Comparison of ENCODE assay signal across 8 cellular contexts in the genomic region with DNA sequence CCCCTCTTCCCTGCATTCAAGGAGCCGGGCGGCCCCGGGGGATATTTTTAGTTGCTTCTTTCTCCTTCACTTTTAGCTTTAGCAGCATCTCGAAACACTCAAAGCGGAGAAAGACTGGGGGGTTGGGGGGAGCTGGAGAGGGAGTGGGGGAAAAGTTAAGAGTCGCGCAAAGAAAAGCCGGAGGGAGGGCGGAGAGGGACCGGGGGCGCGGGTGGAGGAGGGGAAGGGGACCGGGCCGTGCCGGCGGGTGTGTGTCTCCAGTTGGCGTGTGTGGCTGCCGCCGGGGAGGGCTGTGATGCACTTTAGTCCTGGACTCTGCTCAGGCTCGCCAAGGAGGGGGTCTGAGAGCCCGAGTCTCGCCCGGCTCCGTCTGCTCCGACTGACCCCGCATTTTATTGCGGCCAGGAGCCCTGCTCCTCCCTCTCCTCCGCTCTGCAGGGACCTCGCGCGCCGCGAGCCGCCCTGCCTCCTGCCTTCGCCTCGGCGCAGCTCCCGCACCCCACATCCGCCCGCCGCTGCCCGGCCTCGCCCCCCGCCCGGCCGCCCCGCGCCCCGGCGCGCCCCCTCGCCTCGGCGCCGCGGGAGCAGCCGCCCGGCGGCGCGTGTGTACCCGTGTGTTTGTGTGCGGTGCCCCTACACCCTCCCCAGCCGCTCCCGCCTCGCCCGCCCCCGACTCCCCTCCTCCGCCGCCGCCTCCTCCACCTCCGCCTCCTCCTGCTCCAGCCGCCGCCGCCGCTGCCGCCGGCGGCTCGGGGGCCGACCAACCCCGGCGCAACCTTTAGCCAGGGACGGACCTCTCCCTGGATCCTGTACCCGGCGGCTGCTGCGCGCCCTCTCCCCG. TPM values are rescaled to one million over a fixed set of nuclear protein-coding genes. Genes with fewer than 3 reads are reported as not detected.
DNase-seq lines count a peak whose midpoint lies in the region; ATAC-seq and TF ChIP-seq lines count a peak whose summit lies in the region.

No MANE protein-coding gene starts in this region.

- peak overlapping the region; percentile 92 for H3K27ac ChIP-seq in HCT116 (ENCODE audit: low read depth, low read length)
- peak overlapping the region; percentile 79 for H3K27ac ChIP-seq in epithelial cell of prostate

- H4K20me1 ChIP-seq in HCT116 (ENCODE audit: insufficient read depth): no peaks in the 10 kb centered on the region

- RAD21 ChIA-PET in HCT116 (lab: Charles Lee; ENCODE audit: low non-redundant PET in 1 of 2, low total read pairs in 2 of 2, uncharacterized antibody in 2 of 2, unreplicated experiment in 2 of 2): interaction anchor here in 1 of 2 experiments (0.7 kb wide), 1 partner anchor 49 kb away, joined by 9 read pairs; no protein-coding TSS in a partner anchor

- peak overlapping the region; percentile 79 for H3K9ac ChIP-seq in HCT116 (ENCODE audit: low read length)

- no peak for TF ChIP-seq POLR2A in HCT116 (IDR thresholded peaks at IDR 0.05; ENCODE audit: borderline replicate concordance, extremely low read depth, insufficient read depth, insufficient read length)

- no peaks in the 10 kb centered on the region for H3K36me3 ChIP-seq in HCT116 (ENCODE audit: control insufficient read depth in 1 of 2, insufficient read depth in 2 of 2, low read length in 2 of 2)

- peaks cover 21 to 46% of the 10 kb centered on the region in 2 experiments for H3K4me1 ChIP-seq in HCT116 (ENCODE audit: control insufficient read depth in 1 of 2, insufficient read depth in 2 of 2, low read length in 2 of 2)
- H3K4me1 ChIP-seq in mononuclear cell (ENCODE audit: insufficient read depth, low read length): peaks cover 19% of the 10 kb centered on the region

- H3K4me3 ChIP-seq in HCT116 (replicated peaks in 1 of 2; ENCODE audit: low read depth in 1 of 2, low read length in 2 of 2) (peak overlapping the region; percentile 75 to 87), mononuclear cell (ENCODE audit: low read length) (peak overlapping the region; percentile 69)

- intact Hi-C loops in HCT116 (cut with micrococcal nuclease): loop anchor here (5.0 kb wide), 2 partner anchors 125 to 320 kb away; a partner anchor contains a TSS

- H3K27me3 ChIP-seq in HCT116 (ENCODE audit: insufficient read depth, low read length) (no peaks in the 10 kb centered on the region), mononuclear cell (ENCODE audit: insufficient read depth, low read length) (peaks cover 8% of the 10 kb centered on the region)

- no peak for TF ChIP-seq CTCF in HCT116 (IDR thresholded peaks at IDR 0.05 in 2 of 3, conservative IDR thresholded peaks at IDR 0.05 in 1 of 3; ENCODE audit: borderline replicate concordance in 1 of 3, insufficient read depth in 1 of 3, low read depth in 2 of 3, low read length in 2 of 3)

- H3K9me2 ChIP-seq in HCT116 (ENCODE audit: insufficient read depth): no peaks in the 10 kb centered on the region

- peak; percentile 48 for ATAC-seq in HCT116

- CTCF ChIA-PET in HCT116 (lab: Charles Lee): interaction anchor here (0.7 kb wide), 1 partner anchor 1007 kb away, joined by 4 read pairs; no protein-coding TSS in a partner anchor

- peak; percentile 62 for DNase-seq in EL
- DNase-seq in HCT116 (ENCODE audit: low read depth, low spot score): no peak
- peak; percentile 41 for DNase-seq in NCI-H526 treated with DMSO at 0.1 percent for 48 hours (lab: John Stamatoyannopoulos, UW)
- peak; percentile 34 for DNase-seq in activated T-cell treated with anti-CD3 and anti-CD28 coated beads for 4 hours
- no peak for DNase-seq in epithelial cell of prostate (ENCODE audit: low read depth, low spot score)
- peak; percentile 36 for DNase-seq in stimulated activated CD8-positive, alpha-beta memory T cell treated with anti-CD3 and anti-CD28 coated beads, Interleukin-4, amount 100 ng/mL, for 24 hours (ENCODE audit: low read depth)
- no peak for DNase-seq in DMS114 treated with DMSO at 0.1 percent for 48 hours (lab: John Stamatoyannopoulos, UW; ENCODE audit: unreplicated experiment)

- BruUV-seq in HCT116 (replicated peaks; lab: Mats Ljungman, UMichigan): no TSS peak

- H3K9me3 ChIP-seq in HCT116 (ENCODE audit: control insufficient read depth in 1 of 2, insufficient read depth in 1 of 2, low read depth in 1 of 2, low read length in 2 of 2) (no peaks in the 10 kb centered on the region), mononuclear cell (ENCODE audit: low read depth, low read length) (no peaks in the 10 kb centered on the region)

- POLR2A ChIA-PET in HCT116 (lab: Charles Lee): interaction anchor here (0.6 to 0.7 kb wide), 3 partner anchors 156 to 227 kb away, joined by 3 to 6 read pairs (median 5); no protein-coding TSS in a partner anchor

- no peak for TF ChIP-seq RAD21 in HCT116 (IDR thresholded peaks at IDR 0.05; ENCODE audit: low read depth)

- H3K4me2 ChIP-seq in HCT116 (ENCODE audit: low read length): peak overlapping the region; percentile 84

- H2AFZ ChIP-seq in HCT116 (ENCODE audit: low read depth, low read length, poor library complexity, severe bottlenecking): no peak overlapping the region

- peaks cover 49% of the 10 kb centered on the region for H3K79me2 ChIP-seq in HCT116 (ENCODE audit: insufficient read depth, low read length)

TF ChIP-seq in HCT116, 20 proteins besides CTCF, POLR2A, EP300 and RAD21:
- TF ChIP-seq ZNF274 (IDR thresholded peaks at IDR 0.05; ENCODE audit: low read depth, low read length) (no peak), SRF (IDR thresholded peaks at IDR 0.05; ENCODE audit: low read depth) (no peak), POLR2AphosphoS5 (IDR thresholded peaks at IDR 0.05; ENCODE audit: low read depth, low read length) (peak; percentile 34)

RNA-seq across cellular contexts. Expression of a gene that starts 1.4 kb away (rescaled TPM):
- 19.1 TPM for total RNA-seq in HCT116 (2021; ENCODE audit: unreplicated experiment)
- polyA plus RNA-seq in HCT116 (2012): 12.0 and 20.0 TPM in 2 replicates
- total RNA-seq in mononuclear cell: 14.0 TPM

Comparison
In these comparisons a context has a peak if more than half of its experiments do, and no peak if none do; other contexts are left out.
1. DNase-seq: peak in EL (single experiment), NCI-H526 treated with DMSO at 0.1 percent for 48 hours (single experiment), activated T-cell treated with anti-CD3 and anti-CD28 coated beads for 4 hours (single experiment) and stimulated activated CD8-positive, alpha-beta memory T cell treated with anti-CD3 and anti-CD28 coated beads, Interleukin-4, amount 100 ng/mL, for 24 hours (single experiment); none in HCT116 (single experiment), epithelial cell of prostate (single experiment) and DMS114 treated with DMSO at 0.1 percent for 48 hours (single experiment).